ENCODE assay signal across 15 cellular contexts in the genomic region with DNA sequence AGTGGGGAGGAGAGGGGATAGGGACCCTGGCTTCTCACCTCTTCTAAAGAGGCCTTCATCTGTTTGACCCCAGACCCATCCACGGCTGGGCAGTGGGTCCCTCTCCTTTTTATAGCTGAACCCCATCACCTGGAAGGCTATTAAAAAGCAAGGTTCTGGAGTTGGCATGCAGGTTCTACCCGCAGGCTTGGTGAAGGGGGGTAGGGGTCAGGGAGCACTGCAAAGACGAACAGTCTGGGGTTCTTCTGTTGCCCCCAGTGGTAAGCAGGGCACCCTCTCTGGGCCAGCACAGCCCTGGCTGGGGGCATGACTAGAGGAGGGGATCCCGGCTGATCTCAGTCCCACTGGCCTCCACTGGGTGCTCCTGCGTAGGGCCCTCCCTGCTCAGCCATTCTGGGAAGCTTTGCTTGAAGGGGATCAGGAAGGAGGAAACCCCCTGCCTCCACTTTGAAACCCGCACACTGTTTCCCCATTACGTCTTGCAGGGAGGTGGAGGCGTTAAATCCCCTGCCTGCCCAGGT. TPM values are rescaled to one million over a fixed set of nuclear protein-coding genes. Genes with fewer than 3 reads are reported as not detected.
DNase-seq lines count a peak whose midpoint lies in the region; ATAC-seq, FAIRE-seq and TF ChIP-seq lines count a peak whose summit lies in the region.
"Had no signal": no experiment of that assay in that cellular context is flagged by ENCODE, and none has a peak within 500 bp of the region (broad histone marks: within the 10 kb centered on the region; RNA-seq: fewer than 3 reads in every experiment).

No MANE protein-coding gene starts in this region.

- H3K79me2 ChIP-seq in H9 (ENCODE audit: insufficient read depth, low read length) (peaks cover 44% of the 10 kb centered on the region; the same call in 1 of the 2 replicates), smooth muscle cell (ENCODE audit: low read depth) (peaks cover 95% of the 10 kb centered on the region)

- H3K4me1 ChIP-seq in H9 (ENCODE audit: insufficient read depth, low read length) (peaks cover 5% of the 10 kb centered on the region; the same call in 1 of the 2 replicates), adrenal gland (replicated peaks in 1 of 2) (peaks cover 47 to 75% of the 10 kb centered on the region in 2 donors), kidney (ENCODE audit: control insufficient read depth in 1 of 2, insufficient read depth in 1 of 2, low read depth in 1 of 2, low read length in 2 of 2) (peaks cover 53 to 56% of the 10 kb centered on the region in 2 donors), smooth muscle cell (ENCODE audit: low read depth) (peaks cover 6% of the 10 kb centered on the region)
- H3K4me1 ChIP-seq: BE2C, parathyroid adenoma had no signal

- no peak overlapping the region for H3K9ac ChIP-seq in H9 (ENCODE audit: extremely low read depth, insufficient read length, low read length)
- peak overlapping the region in 1 of 2 donors; percentile 28 for H3K9ac ChIP-seq in kidney (ENCODE audit: low read length in 2 of 2)
- peak overlapping the region; percentile 63 for H3K9ac ChIP-seq in smooth muscle cell (ENCODE audit: low read depth)
- H3K9ac ChIP-seq: parathyroid adenoma had no signal

- no peak overlapping the region for H2BK5ac ChIP-seq in H9 (ENCODE audit: insufficient read length, low read length)

- peak overlapping the region; percentile 4 to 86 (median 85); a peak in 4 of 7 replicates for H3K27ac Mint-ChIP-seq in H9

- intact Hi-C loops in adrenal gland (cut with DNase I) = no loop called here
- intact Hi-C loops in kidney (cut with DNase I) = no loop called here
- intact Hi-C loops in left colon (cut with DNase I, micrococcal nuclease) = no loop called here
- intact Hi-C loops in Right ventricle myocardium superior (cut with DNase I) = no loop called here

- H4K8ac ChIP-seq in H9 (replicated peaks; ENCODE audit: insufficient read length, low read depth, low read length) = no peak overlapping the region

- no peak for TF ChIP-seq POLR2A in adrenal gland (IDR thresholded peaks at IDR 0.05)

- no peak overlapping the region for H2BK15ac ChIP-seq in H9 (ENCODE audit: low read depth, low read length)

- no peak overlapping the region for H2BK12ac ChIP-seq in H9 (ENCODE audit: insufficient read length, low read depth, low read length)

- FAIRE-seq in kidney (lab: Jason Lieb, UNC) = no peak
- FAIRE-seq: endometrium, frontal cortex had no signal

- peaks cover 32 to 46% of the 10 kb centered on the region in 2 experiments for H3K4me1 Mint-ChIP-seq in H9

- H3K4me2 ChIP-seq in H9 (ENCODE audit: insufficient read depth, insufficient read length, low read length) (no peak overlapping the region), smooth muscle cell (peak overlapping the region; percentile 41)

- H3K36me3 Mint-ChIP-seq in H9 (ENCODE audit: insufficient read depth in 1 of 3, low read depth in 3 of 3) = peaks cover 14 to 27% (median 26%) of the 10 kb centered on the region in 3 experiments

- H3K56ac ChIP-seq in H9 (ENCODE audit: insufficient read length, low read depth, low read length) = no peak overlapping the region

- H3F3A ChIP-seq in smooth muscle cell (ENCODE audit: low read depth) = no peaks in the 10 kb centered on the region

- H3K9me3 Mint-ChIP-seq in H9 = no peaks in the 10 kb centered on the region
- H3K9me3 Mint-ChIP-seq: activated naive CD8-positive, alpha-beta T cell treated with anti-CD3 and anti-CD28 coated beads, Interleukin-2, amount 10 ng/mL, durations not matched to agents 7 days and 5 days had no signal

- H2BK20ac ChIP-seq in H9 (ENCODE audit: low read depth, low read length, poor library complexity, severe bottlenecking) = no peak overlapping the region

- H2BK120ac ChIP-seq in H9 (ENCODE audit: low read depth, low read length, poor library complexity, severe bottlenecking) = no peak overlapping the region

- H3K4ac ChIP-seq in H9 (ENCODE audit: low read depth, low read length) = no peak overlapping the region

- no peak overlapping the region for H4K5ac ChIP-seq in H9 (ENCODE audit: insufficient read length, low read depth, low read length)

- no peaks in the 10 kb centered on the region for H3K23me2 ChIP-seq in H9 (ENCODE audit: insufficient read length, low read depth, low read length, poor library complexity, severe bottlenecking)

- H3K27me3 ChIP-seq in H9 (ENCODE audit: insufficient read depth, low read length) = no peaks in the 10 kb centered on the region
- no peaks in the 10 kb centered on the region for H3K27me3 ChIP-seq in adrenal gland
- H3K27me3 ChIP-seq in smooth muscle cell (ENCODE audit: low read depth) = no peaks in the 10 kb centered on the region
- H3K27me3 ChIP-seq: BE2C had no signal

- no peak overlapping the region for H3K23ac ChIP-seq in H9 (ENCODE audit: insufficient read length, low read depth, low read length)

- H3K18ac ChIP-seq in H9 (ENCODE audit: insufficient read length, low read depth, low read length) = no peak overlapping the region

- no CpG with 5 or more reads among the region's 8 CpGs for WGBS in H9 (ENCODE audit: extremely low coverage, insufficient read length, low lambda C conversion rate)
- 77 to 86% (median 78%) methylated on average over 6 to 8 of the region's 8 CpGs for WGBS in adrenal gland, 4 donors
- WGBS in smooth muscle cell (ENCODE audit: low lambda C conversion rate) = 92% methylated on average over 8 of the region's 8 CpGs

- H3K36me3 ChIP-seq in adrenal gland (replicated peaks in 1 of 2) = no peaks in the 10 kb centered on the region
- peaks cover 0 to 3% of the 10 kb centered on the region in 2 donors for H3K36me3 ChIP-seq in kidney (ENCODE audit: control insufficient read depth in 1 of 2, insufficient read depth in 2 of 2, low read length in 2 of 2)
- H3K36me3 ChIP-seq in smooth muscle cell (ENCODE audit: low read depth) = no peaks in the 10 kb centered on the region

- H4K91ac ChIP-seq in H9 (ENCODE audit: insufficient read length, low read depth, low read length) = no peak overlapping the region

- no peaks in the 10 kb centered on the region; the same call in 1 of the 2 replicates for H3K27me3 Mint-ChIP-seq in H9 (ENCODE audit: low read depth)
- H3K27me3 Mint-ChIP-seq: activated naive CD8-positive, alpha-beta T cell treated with anti-CD3 and anti-CD28 coated beads, Interleukin-2, amount 10 ng/mL, durations not matched to agents 7 days and 5 days had no signal

- no peaks in the 10 kb centered on the region for H3K9me3 ChIP-seq in H9 (ENCODE audit: control insufficient read depth, low read depth, low read length)
- no peaks in the 10 kb centered on the region for H3K9me3 ChIP-seq in adrenal gland (replicated peaks in 1 of 3)
- no peaks in the 10 kb centered on the region for H3K9me3 ChIP-seq in kidney (ENCODE audit: control insufficient read depth in 1 of 2, low read length in 2 of 2)
- no peaks in the 10 kb centered on the region for H3K9me3 ChIP-seq in smooth muscle cell (replicated peaks; ENCODE audit: low read depth)
- H3K9me3 ChIP-seq: BE2C had no signal

- ATAC-seq in left colon = no peak
- no peak for ATAC-seq in Right ventricle myocardium superior (ENCODE audit: poor library complexity)

- no peak overlapping the region for H2AK5ac ChIP-seq in H9 (ENCODE audit: insufficient read length, low read length)

- H3T11ph ChIP-seq in H9 (ENCODE audit: low read length) = no peak overlapping the region

- H3K14ac ChIP-seq in H9 (ENCODE audit: insufficient read depth, low read length) = no peak overlapping the region

- H3K4me3 ChIP-seq in adrenal gland (no peak overlapping the region), kidney (ENCODE audit: low read length in 2 of 2) (no peak overlapping the region), smooth muscle cell (no peak overlapping the region)

- H3K79me1 ChIP-seq in H9 (ENCODE audit: insufficient read depth, low read depth, low read length, poor library complexity, severe bottlenecking) = no peaks in the 10 kb centered on the region

- no peak overlapping the region for H3K4me3 Mint-ChIP-seq in H9
- H3K4me3 Mint-ChIP-seq: activated naive CD8-positive, alpha-beta T cell treated with anti-CD3 and anti-CD28 coated beads, Interleukin-2, amount 10 ng/mL, durations not matched to agents 7 days and 5 days had no signal

- DNase-seq in H9 (no peak), adrenal gland (no peak), kidney (no peak), smooth muscle cell (lab: John Stamatoyannopoulos, UW; ENCODE audit: unreplicated experiment) (no peak), NCI-H510A (lab: John Stamatoyannopoulos, UW) (no peak), left colon (no peak), Right ventricle myocardium superior (no peak), middle frontal gyrus (ENCODE audit: extremely low spot score, low spot score) (no peak)
- DNase-seq: activated CD4-positive, alpha-beta T cell treated with anti-CD3 and anti-CD28 coated beads for 4 hours; activated naive CD8-positive, alpha-beta T cell treated with anti-CD3 and anti-CD28 coated beads, Interleukin-2, amount 10 ng/mL, durations not matched to agents 7 days and 5 days; BE2C; DMS53 had no signal

- H2AFZ ChIP-seq in H9 (ENCODE audit: low read length) (no peak overlapping the region), smooth muscle cell (ENCODE audit: low read depth) (no peak overlapping the region)
- H2AFZ ChIP-seq: parathyroid adenoma had no signal

- H4K20me1 ChIP-seq in H9 (ENCODE audit: control insufficient read depth, insufficient read depth, insufficient read length) (peaks cover 2% of the 10 kb centered on the region), smooth muscle cell (ENCODE audit: low read depth) (peaks cover 100% of the 10 kb centered on the region)

- TF ChIP-seq CTCF in H9 (conservative IDR thresholded peaks at IDR 0.05) = no peak
- TF ChIP-seq CTCF in adrenal gland (IDR thresholded peaks at IDR 0.05) = no peak
- no peak for TF ChIP-seq CTCF in kidney (IDR thresholded peaks at IDR 0.05; ENCODE audit: borderline replicate concordance, extremely low read depth, insufficient read depth)
- no peak for TF ChIP-seq CTCF in smooth muscle cell (IDR thresholded peaks at IDR 0.05; ENCODE audit: borderline replicate concordance, insufficient read depth, poor library complexity, severe bottlenecking)

- H3K27ac ChIP-seq in H9 (ENCODE audit: insufficient read length, low read depth, low read length) (no peak overlapping the region), adrenal gland (peak overlapping the region in 3 of 5 donors; percentile 70 to 85 (median 79)), kidney (ENCODE audit: low read depth in 2 of 2, low read length in 2 of 2) (peak overlapping the region; percentile 63 to 72), smooth muscle cell (ENCODE audit: low read depth) (peak overlapping the region; percentile 71)
- H3K27ac ChIP-seq: parathyroid adenoma had no signal

RNA-seq across cellular contexts. Expression of gene CMIP, which starts 13.6 kb away (rescaled TPM):
- total RNA-seq in H9 (2021) (48.2 and 49.7 TPM in 2 replicates), adrenal gland (10 to 100 TPM; 34.3 to 87.9 (median 54.9) TPM), kidney (65.7 TPM), smooth muscle cell (22.5 and 44.5 TPM in 2 replicates), left colon (10 to 100 TPM; 81.8 to 84.5 TPM), Right ventricle myocardium superior (11.1 TPM)
- polyA plus RNA-seq in adrenal gland (10 to 100 TPM; 10.9 to 49.0 (median 17.4) TPM), kidney (ENCODE audit: insufficient read depth, low read depth, low replicate concordance) (16.6 TPM), smooth muscle cell (2.5 and 9.4 TPM in 2 replicates)
